Comparison of ENCODE assay signal across 17 cellular contexts in the genomic region with DNA sequence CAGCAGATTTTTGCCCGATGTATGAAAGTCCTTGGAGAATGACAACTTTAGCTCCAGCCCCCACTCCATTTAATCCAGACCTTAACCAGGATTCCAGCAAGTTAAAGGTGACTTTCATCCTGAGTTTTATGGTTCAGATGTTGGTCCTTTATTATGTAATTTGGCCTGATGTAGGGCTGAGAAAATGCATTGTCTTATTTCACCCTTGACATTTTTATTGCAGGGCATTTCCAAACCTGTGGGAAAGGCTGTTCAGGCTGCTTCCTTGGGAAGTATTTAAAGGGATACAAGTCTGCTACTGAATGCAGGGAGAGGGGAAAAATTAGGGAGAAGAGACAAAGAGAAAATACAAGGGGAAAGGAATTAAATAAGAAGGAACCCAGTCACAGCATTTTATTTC. TPM values are rescaled to one million over a fixed set of nuclear protein-coding genes. Genes with fewer than 3 reads are reported as not detected.
DNase-seq lines count a peak whose midpoint lies in the region; ATAC-seq and TF ChIP-seq lines count a peak whose summit lies in the region.
"Had no signal": no experiment of that assay in that cellular context is flagged by ENCODE, and none has a peak within 500 bp of the region (broad histone marks: within the 10 kb centered on the region; RNA-seq: fewer than 3 reads in every experiment).

No MANE protein-coding gene starts in this region.

- H3K27ac ChIP-seq in hepatocyte (no peak overlapping the region), ovary (no peak overlapping the region)
- H3K27ac ChIP-seq: 22Rv1, GM23248, HL-60 had no signal

- no peaks in the 10 kb centered on the region for H3K9me2 ChIP-seq in hepatocyte (replicated peaks; ENCODE audit: insufficient read depth)

- H3K27me3 ChIP-seq in hepatocyte (no peaks in the 10 kb centered on the region), ovary (no peaks in the 10 kb centered on the region)

- H2AFZ ChIP-seq in hepatocyte = no peak overlapping the region
- H2AFZ ChIP-seq: GM23248 had no signal

- H3K4me3 ChIP-seq in fibroblast of villous mesenchyme (ENCODE audit: low read depth, low read length) (no peak overlapping the region), mucosa of descending colon (no peak overlapping the region), hepatocyte (no peak overlapping the region), ovary (no peak overlapping the region)
- H3K4me3 ChIP-seq: GM23248, K562 had no signal

- H3K4me1 ChIP-seq in mucosa of descending colon (ENCODE audit: low read depth) (no peaks in the 10 kb centered on the region), hepatocyte (ENCODE audit: insufficient read depth) (no peaks in the 10 kb centered on the region), ovary (ENCODE audit: insufficient read depth) (no peaks in the 10 kb centered on the region)

- peaks cover 40% of the 10 kb centered on the region for H3K9me3 ChIP-seq in mucosa of descending colon
- H3K9me3 ChIP-seq in hepatocyte (ENCODE audit: low read depth) = peaks cover 3% of the 10 kb centered on the region
- H3K9me3 ChIP-seq in ovary = peaks cover 0 to 3% of the 10 kb centered on the region in 2 donors

- ATAC-seq in mucosa of descending colon (peak; percentile 33), GM21737 (IDR thresholded peaks at IDR 0.05; ENCODE audit: unreplicated experiment) (no peak)
- ATAC-seq: K562 had no signal

- DNase-seq in A172 (ENCODE audit: low spot score) (peak; percentile 11), GM04504 (ENCODE audit: low read depth) (peak; percentile 47), fibroblast of villous mesenchyme (ENCODE audit: low read depth) (peak; percentile 77), mucosa of descending colon (no peak), hepatocyte (ENCODE audit: low spot score) (no peak), ovary (no peak), H4 (ENCODE audit: low spot score) (no peak)
- DNase-seq: C1 segment of cervical spinal cord; Calu3; CD4-positive, alpha-beta T cell; DMS 273 treated with DMSO at 0.1 percent for 48 hours; GM23248; H7 had no signal

- no peaks in the 10 kb centered on the region for H3K36me3 ChIP-seq in mucosa of descending colon (ENCODE audit: low read depth)
- no peaks in the 10 kb centered on the region for H3K36me3 ChIP-seq in hepatocyte (replicated peaks; ENCODE audit: insufficient read depth, low read depth)
- no peaks in the 10 kb centered on the region for H3K36me3 ChIP-seq in ovary

- no peaks in the 10 kb centered on the region for H4K20me1 ChIP-seq in hepatocyte (ENCODE audit: insufficient read depth, poor library complexity, severe bottlenecking)

- TF ChIP-seq CTCF in fibroblast of villous mesenchyme (IDR thresholded peaks at IDR 0.05; ENCODE audit: insufficient read depth, low read depth, low read length) (no peak), mucosa of descending colon (IDR thresholded peaks at IDR 0.05) (no peak), hepatocyte (IDR thresholded peaks at IDR 0.05; ENCODE audit: poor library complexity) (no peak), ovary (IDR thresholded peaks at IDR 0.05) (no peak)

- H3K79me2 ChIP-seq in hepatocyte = no peaks in the 10 kb centered on the region

- no peak overlapping the region for H3K4me2 ChIP-seq in hepatocyte

- no peak for TF ChIP-seq POLR2A in ovary (IDR thresholded peaks at IDR 0.05)

- TF ChIP-seq EP300 in ovary (IDR thresholded peaks at IDR 0.05) = no peak

- intact Hi-C loops in mucosa of descending colon (cut with DNase I, micrococcal nuclease) = no loop called here
- intact Hi-C loops in ovary (cut with DNase I) = no loop called here

- WGBS in hepatocyte (ENCODE audit: low lambda C conversion rate, missing lambda C conversion rate) = 20% methylated on average over 1 of the region's 1 CpG
- 9 to 19% (median 15%) methylated on average over 1 of the region's 1 CpG for WGBS in ovary, 3 donors

RNA-seq across cellular contexts. Expression of gene ASB1, which starts 48.8 kb away (rescaled TPM):
- 43.2 and 46.8 TPM in 2 replicates for total RNA-seq in A172 (2014; rRNA removed; shearing (Covaris generic))
- total RNA-seq in fibroblast of villous mesenchyme = 21.2 and 23.2 TPM in 2 replicates
- 10 to 100 TPM; 23.5 to 41.7 (median 24.6) TPM for total RNA-seq in mucosa of descending colon
- 13.0 and 19.3 TPM in 2 replicates for total RNA-seq in hepatocyte
- polyA plus RNA-seq in hepatocyte = 27.9 and 30.1 TPM in 2 replicates
- total RNA-seq in ovary = 10 to 100 TPM in 6 of 7 donors, 1 to 10 TPM in 1; 9.3 to 34.0 (median 30.6) TPM
- polyA plus RNA-seq in ovary = 10 to 100 TPM; 18.2 to 22.6 TPM
- 27.1 and 33.0 TPM in 2 replicates for total RNA-seq in H4 (2014; rRNA removed; shearing (Covaris generic))

Comparison
In these comparisons a context has a peak if more than half of its experiments do, and no peak if none do; other contexts are left out.
1. DNase-seq: peak in A172 (single experiment), GM04504 (single experiment) and fibroblast of villous mesenchyme (single experiment); none in mucosa of descending colon (0 of 3), hepatocyte (single experiment), ovary (0 of 5) and H4 (single experiment).